In genomic region chr10:12510566-12510965, GRCh38 we compare ENCODE assay signal across 20 cellular contexts.
DNase-seq lines count a peak whose midpoint lies in the region; ATAC-seq and TF ChIP-seq lines count a peak whose summit lies in the region.
"Had no signal": no experiment of that assay in that cellular context is flagged by ENCODE, and none has a peak within 500 bp of the region (broad histone marks: within the 10 kb centered on the region; RNA-seq: fewer than 3 reads in every experiment).

No MANE protein-coding gene starts in this region.

- no peaks in the 10 kb centered on the region for H3K9me3 Mint-ChIP-seq in CD4-positive, CD25-positive, alpha-beta regulatory T cell
- H3K9me3 Mint-ChIP-seq in activated B cell treated with CpG ODN at 0.5 μM for 24 hours: no peaks in the 10 kb centered on the region
- no peaks in the 10 kb centered on the region for H3K9me3 Mint-ChIP-seq in osteocyte (ENCODE audit: unreplicated experiment)
- no peaks in the 10 kb centered on the region for H3K9me3 Mint-ChIP-seq in T-cell
- H3K9me3 Mint-ChIP-seq: activated CD4-positive, alpha-beta T cell treated with anti-CD3 and anti-CD28 coated beads, Interleukin-2, amount 10 ng/mL, durations not matched to agents 7 days and 5 days had no signal

- no peak overlapping the region for H3K4me3 ChIP-seq in CD4-positive, CD25-positive, alpha-beta regulatory T cell (ENCODE audit: low read depth, low read length)
- H3K4me3 ChIP-seq in SJCRH30: no peak overlapping the region
- H3K4me3 ChIP-seq: GM23248, ovary, Peyer's patch, upper lobe of right lung had no signal

- H3K27ac ChIP-seq in CD4-positive, CD25-positive, alpha-beta regulatory T cell (ENCODE audit: insufficient read depth, low read length, poor library complexity, severe bottlenecking): no peak overlapping the region
- H3K27ac ChIP-seq in SJCRH30: no peak overlapping the region
- H3K27ac ChIP-seq: GM23248, KMS-11, ovary, Peyer's patch, upper lobe of right lung had no signal

- H3K4me1 ChIP-seq in CD4-positive, CD25-positive, alpha-beta regulatory T cell (ENCODE audit: control insufficient read depth, insufficient read depth, low read length, poor library complexity, severe bottlenecking): no peaks in the 10 kb centered on the region
- H3K4me1 ChIP-seq in SJCRH30: no peaks in the 10 kb centered on the region
- H3K4me1 ChIP-seq: Peyer's patch, upper lobe of right lung had no signal

- TF ChIP-seq CTCF in activated B cell treated with CpG ODN at 0.5 μM for 24 hours (IDR thresholded peaks at IDR 0.05): no peak
- TF ChIP-seq CTCF in osteocyte (IDR thresholded peaks at IDR 0.05): no peak

- peak overlapping the region in 1 of 4 donors; percentile 67 for H3K4me3 Mint-ChIP-seq in CD4-positive, CD25-positive, alpha-beta regulatory T cell
- H3K4me3 Mint-ChIP-seq in activated B cell treated with CpG ODN at 0.5 μM for 24 hours (no peak overlapping the region), osteocyte (ENCODE audit: unreplicated experiment) (no peak overlapping the region), T-cell (no peak overlapping the region)
- H3K4me3 Mint-ChIP-seq: activated CD4-positive, alpha-beta T cell treated with anti-CD3 and anti-CD28 coated beads, Interleukin-2, amount 10 ng/mL, durations not matched to agents 7 days and 5 days had no signal

- peaks cover 5 to 32% (median 7%) of the 10 kb centered on the region in 4 donors for H3K4me1 Mint-ChIP-seq in CD4-positive, CD25-positive, alpha-beta regulatory T cell
- H3K4me1 Mint-ChIP-seq in activated B cell treated with CpG ODN at 0.5 μM for 24 hours (peaks cover 72% of the 10 kb centered on the region), osteocyte (ENCODE audit: unreplicated experiment) (peaks cover 3% of the 10 kb centered on the region), T-cell (peaks cover 53 to 65% (median 56%) of the 10 kb centered on the region in 3 donors)

- no peak for ATAC-seq in CD4-positive, CD25-positive, alpha-beta regulatory T cell (ENCODE audit: low read depth in 2 of 2)
- ATAC-seq in activated B cell treated with CpG ODN at 0.5 μM for 24 hours (ENCODE audit: low read depth): no peak
- no peak for ATAC-seq in T-cell (replicated peaks in 1 of 4)
- ATAC-seq in HG03378 (IDR thresholded peaks at IDR 0.05; ENCODE audit: unreplicated experiment): no peak
- no peak for ATAC-seq in Right ventricle myocardium superior (ENCODE audit: poor library complexity)
- ATAC-seq: left colon, upper lobe of right lung had no signal

- no peaks in the 10 kb centered on the region for H3K27me3 ChIP-seq in CD4-positive, CD25-positive, alpha-beta regulatory T cell (ENCODE audit: control insufficient read depth, insufficient read depth, low read length)
- H3K27me3 ChIP-seq in SJCRH30: no peaks in the 10 kb centered on the region
- H3K27me3 ChIP-seq: ovary, Peyer's patch, upper lobe of right lung had no signal

- no peaks in the 10 kb centered on the region for H3K27me3 Mint-ChIP-seq in CD4-positive, CD25-positive, alpha-beta regulatory T cell
- no peaks in the 10 kb centered on the region for H3K27me3 Mint-ChIP-seq in activated B cell treated with CpG ODN at 0.5 μM for 24 hours
- no peaks in the 10 kb centered on the region for H3K27me3 Mint-ChIP-seq in osteocyte (ENCODE audit: unreplicated experiment)
- H3K27me3 Mint-ChIP-seq in T-cell: no peaks in the 10 kb centered on the region
- H3K27me3 Mint-ChIP-seq: activated CD4-positive, alpha-beta T cell treated with anti-CD3 and anti-CD28 coated beads, Interleukin-2, amount 10 ng/mL, durations not matched to agents 7 days and 5 days had no signal

- H3K36me3 ChIP-seq in CD4-positive, CD25-positive, alpha-beta regulatory T cell (ENCODE audit: control insufficient read depth, insufficient read depth, low read length): no peaks in the 10 kb centered on the region
- no peaks in the 10 kb centered on the region for H3K36me3 ChIP-seq in SJCRH30
- H3K36me3 ChIP-seq: ovary, Peyer's patch, upper lobe of right lung had no signal

- H3K36me3 Mint-ChIP-seq in CD4-positive, CD25-positive, alpha-beta regulatory T cell: peaks cover 7% of the 10 kb centered on the region
- H3K36me3 Mint-ChIP-seq in activated B cell treated with CpG ODN at 0.5 μM for 24 hours (ENCODE audit: low read depth) (peaks cover 23% of the 10 kb centered on the region), osteocyte (ENCODE audit: unreplicated experiment) (no peaks in the 10 kb centered on the region), T-cell (peaks cover 4% of the 10 kb centered on the region)

- CTCF ChIA-PET in activated B cell treated with CpG ODN at 0.5 μM for 24 hours (lab: Charles Lee): no interaction called here
- CTCF ChIA-PET in T-cell (lab: Charles Lee): interaction anchor here in 1 of 2 donors (0.5 kb wide), 1 partner anchor 64 kb away, joined by 3 read pairs; no protein-coding TSS in a partner anchor

- POLR2A ChIA-PET in activated B cell treated with CpG ODN at 0.5 μM for 24 hours (lab: Charles Lee) (no interaction called here), T-cell (lab: Charles Lee) (no interaction called here)

- peak overlapping the region in 2 of 3 donors; percentile 12 to 70 for H3K27ac Mint-ChIP-seq in CD4-positive, CD25-positive, alpha-beta regulatory T cell
- H3K27ac Mint-ChIP-seq in activated B cell treated with CpG ODN at 0.5 μM for 24 hours: peak overlapping the region; percentile 27
- H3K27ac Mint-ChIP-seq in osteocyte (ENCODE audit: unreplicated experiment): no peak overlapping the region
- H3K27ac Mint-ChIP-seq in T-cell: peak overlapping the region in 1 of 2 donors; percentile 48
- H3K27ac Mint-ChIP-seq: activated CD4-positive, alpha-beta T cell treated with anti-CD3 and anti-CD28 coated beads, Interleukin-2, amount 10 ng/mL, durations not matched to agents 7 days and 5 days had no signal

- H3K9me3 ChIP-seq in CD4-positive, CD25-positive, alpha-beta regulatory T cell (ENCODE audit: control insufficient read depth in 2 of 2, low read length in 2 of 2): no peaks in the 10 kb centered on the region
- no peaks in the 10 kb centered on the region for H3K9me3 ChIP-seq in SJCRH30 (replicated peaks)
- H3K9me3 ChIP-seq: ovary, Peyer's patch, upper lobe of right lung had no signal

- DNase-seq in CD4-positive, CD25-positive, alpha-beta regulatory T cell: no peak
- no peak for DNase-seq in activated B cell treated with CpG ODN at 0.5 μM for 24 hours
- DNase-seq in islet precursor cell: peak; percentile 52
- DNase-seq in osteocyte (ENCODE audit: extremely low spot score, unreplicated experiment): peak; percentile 57
- no peak for DNase-seq in T-cell
- no peak for DNase-seq in Right ventricle myocardium superior
- no peak for DNase-seq in SJCRH30
- DNase-seq: activated CD4-positive, alpha-beta T cell treated with anti-CD3 and anti-CD28 coated beads, Interleukin-2, amount 10 ng/mL, durations not matched to agents 7 days and 5 days; activated effector memory CD4-positive, alpha-beta T cell treated with anti-CD3 and anti-CD28 coated beads, Interleukin-2, amount 50 U/mL, for 16 hours; GM23248; left colon; NCI-H1694 treated with DMSO at 0.1 percent for 48 hours; NCI-H526 treated with DMSO at 0.1 percent for 48 hours; ovary; Peyer's patch; stimulated activated CD4-positive, alpha-beta T cell treated with anti-CD3 and anti-CD28 coated beads, Interleukin-15, amount 100 ng/mL, for 24 hours; T-helper 2 cell; upper lobe of right lung had no signal

- intact Hi-C loops in activated B cell treated with CpG ODN at 0.5 μM for 24 hours (cut with micrococcal nuclease) (no loop called here), Right ventricle myocardium superior (cut with DNase I) (no loop called here)

Comparison
In these comparisons a context has a peak if more than half of its experiments do, and no peak if none do; other contexts are left out.
1. DNase-seq: peak in islet precursor cell (single experiment) and osteocyte (single experiment); none in CD4-positive, CD25-positive, alpha-beta regulatory T cell (0 of 3), activated B cell treated with CpG ODN at 0.5 μM for 24 hours (single experiment), T-cell (0 of 34), Right ventricle myocardium superior (single experiment) and SJCRH30 (0 of 2).